12 cellular contexts compared by ENCODE assay signal in genomic region chr3:13651057-13651400, GRCh38.
A peak's percentile ranks its signal among the peaks of the same experiment; 100 is the strongest.
DNase-seq lines count a peak whose midpoint lies in the region; ATAC-seq, FAIRE-seq and TF ChIP-seq lines count a peak whose summit lies in the region.
"Had no signal": no experiment of that assay in that cellular context is flagged by ENCODE, and none has a peak within 500 bp of the region (broad histone marks: within the 10 kb centered on the region; RNA-seq: fewer than 3 reads in every experiment).

No MANE protein-coding gene starts in this region.

- H3K9me3 ChIP-seq in HCT116 (ENCODE audit: control insufficient read depth in 1 of 2, insufficient read depth in 1 of 2, low read depth in 1 of 2, low read length in 2 of 2) (no peaks in the 10 kb centered on the region), K562 (replicated peaks; ENCODE audit: control insufficient read depth, insufficient read depth, low read depth, low read length) (no peaks in the 10 kb centered on the region), neuronal stem cell (replicated peaks in 1 of 2; ENCODE audit: control insufficient read depth in 2 of 2, insufficient read depth in 1 of 2, low read depth in 1 of 2, low read length in 2 of 2) (no peaks in the 10 kb centered on the region), vagina (no peaks in the 10 kb centered on the region)

- TF ChIP-seq CTCF in C4-2B (conservative IDR thresholded peaks at IDR 0.05) (no peak), HCT116 (IDR thresholded peaks at IDR 0.05 in 2 of 3, conservative IDR thresholded peaks at IDR 0.05 in 1 of 3; ENCODE audit: borderline replicate concordance in 1 of 3, insufficient read depth in 1 of 3, low read depth in 2 of 3, low read length in 2 of 3) (no peak), K562 (IDR thresholded peaks at IDR 0.05 in 2 of 3, conservative IDR thresholded peaks at IDR 0.05 in 1 of 3; ENCODE audit: insufficient read depth in 2 of 3, low read depth in 1 of 3, low read length in 3 of 3) (no peak), vagina (IDR thresholded peaks at IDR 0.05) (no peak)

- no peak overlapping the region for H2BK120ac ChIP-seq in neuronal stem cell (ENCODE audit: low read depth, low read length)

- no peaks in the 10 kb centered on the region for H3K9me2 ChIP-seq in HCT116 (ENCODE audit: insufficient read depth)

- peak overlapping the region; percentile 63 for H2BK12ac ChIP-seq in neuronal stem cell (ENCODE audit: low read length)

- peaks cover 5% of the 10 kb centered on the region for H3K9me1 ChIP-seq in K562 (ENCODE audit: control insufficient read depth, insufficient read depth, low read length)

- H3K79me2 ChIP-seq in HCT116 (ENCODE audit: insufficient read depth, low read length) (no peaks in the 10 kb centered on the region), K562 (ENCODE audit: control insufficient read depth, insufficient read depth, low read length) (no peaks in the 10 kb centered on the region)

- TF ChIP-seq RAD21 in HCT116 (IDR thresholded peaks at IDR 0.05; ENCODE audit: low read depth), result no peak
- no peak for TF ChIP-seq RAD21 in K562 (CRISPR knock-in tag; conservative IDR thresholded peaks at IDR 0.05 in 1 of 2, IDR thresholded peaks at IDR 0.05 in 1 of 2)

- H3K27ac ChIP-seq in C4-2B (peak overlapping the region; percentile 15; the same call in 1 of the 2 replicates), HCT116 (ENCODE audit: low read depth, low read length) (no peak overlapping the region), K562 (ENCODE audit: extremely low read depth, low read depth, low read length) (peak overlapping the region; percentile 76), neuronal stem cell (replicated peaks; ENCODE audit: low read length) (no peak overlapping the region), vagina (no peak overlapping the region)

- H3K4me2 ChIP-seq in HCT116 (ENCODE audit: low read length), result peak overlapping the region; percentile 70
- H3K4me2 ChIP-seq in K562 (ENCODE audit: insufficient read depth, low read length), result peak overlapping the region; percentile 64
- H3K4me2 ChIP-seq in neuronal stem cell (ENCODE audit: insufficient read depth, low read length, poor library complexity, severe bottlenecking), result no peak overlapping the region

- H3K18ac ChIP-seq in neuronal stem cell (ENCODE audit: low read length), result no peak overlapping the region

- H3K27me3 Mint-ChIP-seq in activated CD4-positive, alpha-beta T cell treated with anti-CD3 and anti-CD28 coated beads, Interleukin-2, amount 10 ng/mL, durations not matched to agents 24 days and 14 days, result peaks cover 52% of the 10 kb centered on the region

- H3K23ac ChIP-seq in neuronal stem cell (ENCODE audit: low read depth, low read length, poor library complexity), result no peak overlapping the region

- H3K9ac ChIP-seq in HCT116 (ENCODE audit: low read length), result no peak overlapping the region
- H3K9ac ChIP-seq in K562 (ENCODE audit: insufficient read depth in 1 of 2, low read depth in 2 of 2, low read length in 2 of 2), result peak overlapping the region; percentile 27 to 58; a peak in 3 of 4 replicates
- no peak overlapping the region for H3K9ac ChIP-seq in neuronal stem cell (ENCODE audit: low read depth, low read length, poor library complexity)

- POLR2A ChIA-PET in HCT116 (lab: Charles Lee) (no interaction called here), K562 (lab: Yijun Ruan, JAX) (interaction anchor here (0.7 to 1.2 kb wide), 2 partner anchors 64 to 226 kb away, joined by 3 read pairs; no protein-coding TSS in a partner anchor)

- H2AFZ ChIP-seq in HCT116 (ENCODE audit: low read depth, low read length, poor library complexity, severe bottlenecking) (peak overlapping the region; percentile 77), K562 (ENCODE audit: low read depth, low read length) (peak overlapping the region; percentile 77), neuronal stem cell (ENCODE audit: low read length) (no peak overlapping the region)

- no peak for TF ChIP-seq EP300 in K562 (IDR thresholded peaks at IDR 0.05; ENCODE audit: low read length)

- no peak overlapping the region for H3K14ac ChIP-seq in neuronal stem cell (ENCODE audit: low read length)

- WGBS in K562 (ENCODE audit: insufficient coverage, low coverage, missing lambda C conversion rate), result 78% methylated on average over 9 of the region's 9 CpGs
- WGBS in neuronal stem cell (ENCODE audit: extremely low coverage in 2 of 2, insufficient read length in 2 of 2, insufficient replicate concordance in 1 of 2), 2 donors, result no CpG with 5 or more reads among the region's 9 CpGs

- H3K36me3 Mint-ChIP-seq in activated CD4-positive, alpha-beta T cell treated with anti-CD3 and anti-CD28 coated beads, Interleukin-2, amount 10 ng/mL, durations not matched to agents 24 days and 14 days (ENCODE audit: low read depth), result no peaks in the 10 kb centered on the region
- H3K36me3 Mint-ChIP-seq: CD4-positive, alpha-beta memory T cell had no signal

- no peak overlapping the region for H3K27ac Mint-ChIP-seq in activated CD4-positive, alpha-beta T cell treated with anti-CD3 and anti-CD28 coated beads, Interleukin-2, amount 10 ng/mL, durations not matched to agents 24 days and 14 days

- H2BK5ac ChIP-seq in neuronal stem cell (ENCODE audit: low read length), result no peak overlapping the region

- H3K36me3 ChIP-seq in HCT116 (ENCODE audit: control insufficient read depth in 1 of 2, insufficient read depth in 2 of 2, low read length in 2 of 2), result no peaks in the 10 kb centered on the region
- H3K36me3 ChIP-seq in K562 (ENCODE audit: control insufficient read depth, insufficient read depth, low read length), result no peaks in the 10 kb centered on the region
- H3K36me3 ChIP-seq in neuronal stem cell (replicated peaks in 1 of 2; ENCODE audit: control insufficient read depth in 2 of 2, insufficient read depth in 2 of 2, low read length in 2 of 2), result no peaks in the 10 kb centered on the region
- no peaks in the 10 kb centered on the region for H3K36me3 ChIP-seq in vagina

- CTCF ChIA-PET in HCT116 (lab: Charles Lee) (interaction anchor here (0.9 to 12.3 kb wide), 5 partner anchors 155 to 559 kb away, joined by 3 to 297 read pairs (median 11); partner anchors contain the start of gene WNT7A), K562 (lab: Yijun Ruan, JAX; ENCODE audit: low intra/inter-chr PET ratio) (interaction anchor here (0.6 to 6.6 kb wide), 6 partner anchors 48 to 558 kb away, joined by 3 to 138 read pairs (median 4); no protein-coding TSS in a partner anchor)

- TF ChIP-seq POLR2A in HCT116 (IDR thresholded peaks at IDR 0.05; ENCODE audit: borderline replicate concordance, extremely low read depth, insufficient read depth, insufficient read length) (no peak), K562 (conservative IDR thresholded peaks at IDR 0.05) (no peak), vagina (IDR thresholded peaks at IDR 0.05) (no peak)

- H3K4me1 ChIP-seq in HCT116 (ENCODE audit: control insufficient read depth in 1 of 2, insufficient read depth in 2 of 2, low read length in 2 of 2) (peaks cover 9 to 57% of the 10 kb centered on the region in 2 experiments; a peak in 3 of 4 replicates), K562 (replicated peaks in 1 of 2; ENCODE audit: control insufficient read depth in 2 of 2, insufficient read depth in 2 of 2, low read length in 2 of 2) (peaks cover 25 to 47% of the 10 kb centered on the region in 2 experiments; a peak in 4 of 5 replicates), neuronal stem cell (ENCODE audit: control insufficient read depth in 2 of 2, insufficient read depth in 1 of 2, low read depth in 1 of 2, low read length in 2 of 2) (peaks cover 23 to 29% of the 10 kb centered on the region in 2 donors), vagina (peaks cover 17% of the 10 kb centered on the region)

- no peak overlapping the region for H4K8ac ChIP-seq in neuronal stem cell (ENCODE audit: low read depth, low read length)

- H4K91ac ChIP-seq in neuronal stem cell (ENCODE audit: low read depth, low read length, poor library complexity), result no peak overlapping the region

- H3K79me1 ChIP-seq in neuronal stem cell (ENCODE audit: low read depth, low read length), result no peaks in the 10 kb centered on the region

- no peaks in the 10 kb centered on the region for H3K9me3 Mint-ChIP-seq in activated CD4-positive, alpha-beta T cell treated with anti-CD3 and anti-CD28 coated beads, Interleukin-2, amount 10 ng/mL, durations not matched to agents 24 days and 14 days
- H3K9me3 Mint-ChIP-seq: CD4-positive, alpha-beta memory T cell had no signal

- H3K4me3 Mint-ChIP-seq in activated CD4-positive, alpha-beta T cell treated with anti-CD3 and anti-CD28 coated beads, Interleukin-2, amount 10 ng/mL, durations not matched to agents 24 days and 14 days, result no peak overlapping the region

- H4K20me1 ChIP-seq in HCT116 (ENCODE audit: insufficient read depth), result no peaks in the 10 kb centered on the region
- H4K20me1 ChIP-seq in K562 (replicated peaks; ENCODE audit: control insufficient read depth, insufficient read depth, low read length), result peaks cover 14% of the 10 kb centered on the region; the same call in 1 of the 2 replicates

- BruUV-seq in HCT116 (replicated peaks; lab: Mats Ljungman, UMichigan) (TSS peak; percentile 56), K562 (replicated peaks; lab: Mats Ljungman, UMichigan) (no TSS peak)

- RAD21 ChIA-PET in HCT116 (lab: Charles Lee; ENCODE audit: low non-redundant PET in 1 of 2, low total read pairs in 2 of 2, uncharacterized antibody in 2 of 2, unreplicated experiment in 2 of 2), result interaction anchor here in 1 of 2 experiments (0.8 kb wide), 1 partner anchor 559 kb away, joined by 4 read pairs; no protein-coding TSS in a partner anchor

- peak overlapping the region; percentile 22 for H2BK15ac ChIP-seq in neuronal stem cell (ENCODE audit: low read length)

- intact Hi-C loops in HCT116 (cut with micrococcal nuclease), result loop anchor here (10.0 kb wide), 1 partner anchor 474 kb away; the partner anchor contains the start of genes CHCHD4 and TMEM43
- intact Hi-C loops in K562 (cut with micrococcal nuclease), result loop anchor here (10.0 kb wide), 2 partner anchors 366 to 474 kb away; partner anchors contain the start of genes CHCHD4 and TMEM43
- intact Hi-C loops in activated CD4-positive, alpha-beta T cell treated with anti-CD3 and anti-CD28 coated beads, Interleukin-2, amount 10 ng/mL, durations not matched to agents 24 days and 14 days (cut with micrococcal nuclease), result no loop called here
- intact Hi-C loops in vagina (cut with DNase I), result loop anchor here (2.0 kb wide), 1 partner anchor 156 kb away; no protein-coding TSS in a partner anchor

- H3K4me3 ChIP-seq in HCT116 (replicated peaks in 1 of 2; ENCODE audit: low read depth in 1 of 2, low read length in 2 of 2) (peak overlapping the region in 1 of 2 experiments; percentile 26; a peak in 2 of 4 replicates), K562 (no peak overlapping the region), neuronal stem cell (ENCODE audit: low read length in 2 of 2) (no peak overlapping the region), vagina (no peak overlapping the region)

- H3K27me3 ChIP-seq in HCT116 (ENCODE audit: insufficient read depth, low read length), result no peaks in the 10 kb centered on the region
- H3K27me3 ChIP-seq in K562 (ENCODE audit: control insufficient read depth in 2 of 2, insufficient read depth in 2 of 2, low read length in 2 of 2), result peaks cover 5 to 27% of the 10 kb centered on the region in 2 experiments; a peak in 4 of 5 replicates
- peaks cover 0 to 12% (median 2%) of the 10 kb centered on the region in 3 experiments for H3K27me3 ChIP-seq in neuronal stem cell (ENCODE audit: control insufficient read depth in 3 of 3, insufficient read depth in 3 of 3, low read depth in 1 of 3, low read length in 3 of 3)
- H3K27me3 ChIP-seq in vagina, result no peaks in the 10 kb centered on the region

- no peak overlapping the region for H3K4ac ChIP-seq in neuronal stem cell (ENCODE audit: low read length)

- in situ Hi-C loops in K562 (cut with MboI), result loop anchor here (5.0 to 25.0 kb wide), 2 partner anchors 236 to 1261 kb away; no protein-coding TSS in a partner anchor

- H3K4me1 Mint-ChIP-seq in activated CD4-positive, alpha-beta T cell treated with anti-CD3 and anti-CD28 coated beads, Interleukin-2, amount 10 ng/mL, durations not matched to agents 24 days and 14 days, result peaks cover 19% of the 10 kb centered on the region

- FAIRE-seq in K562 (lab: Jason Lieb, UNC), result no peak
- FAIRE-seq: D721Med had no signal

- no peak for DNase-seq in HCT116 (ENCODE audit: low read depth, low spot score)
- no peak for DNase-seq in K562 (ENCODE audit: extremely low read depth in 1 of 4, low spot score in 3 of 4)
- DNase-seq in neuronal stem cell (ENCODE audit: low spot score), result no peak
- no peak for DNase-seq in activated CD4-positive, alpha-beta T cell treated with anti-CD3 and anti-CD28 coated beads, Interleukin-2, amount 10 ng/mL, durations not matched to agents 24 days and 14 days
- DNase-seq in vagina (ENCODE audit: extremely low spot score in 2 of 2), result no peak
- DNase-seq in RPMI8226, result no peak
- DNase-seq: GF-D8, NCI-H1417 treated with DMSO at 0.1 percent for 48 hours, SHP77 treated with DMSO at 0.1 percent for 48 hours had no signal

- H2AK5ac ChIP-seq in neuronal stem cell (ENCODE audit: low read depth, low read length), result peak overlapping the region; percentile 72

- ATAC-seq in HCT116 (no peak), K562 (no peak)

Comparison
In these comparisons a context has a peak if more than half of its experiments do, and no peak if none do; other contexts are left out.
1. H3K27ac ChIP-seq: peak in C4-2B (single experiment) and K562 (single experiment); none in HCT116 (single experiment), neuronal stem cell (single experiment) and vagina (single experiment).
2. H3K9ac ChIP-seq: peak in K562 (2 of 2); none in HCT116 (single experiment) and neuronal stem cell (single experiment).